9 cellular contexts compared by ENCODE assay signal in the genomic region with DNA sequence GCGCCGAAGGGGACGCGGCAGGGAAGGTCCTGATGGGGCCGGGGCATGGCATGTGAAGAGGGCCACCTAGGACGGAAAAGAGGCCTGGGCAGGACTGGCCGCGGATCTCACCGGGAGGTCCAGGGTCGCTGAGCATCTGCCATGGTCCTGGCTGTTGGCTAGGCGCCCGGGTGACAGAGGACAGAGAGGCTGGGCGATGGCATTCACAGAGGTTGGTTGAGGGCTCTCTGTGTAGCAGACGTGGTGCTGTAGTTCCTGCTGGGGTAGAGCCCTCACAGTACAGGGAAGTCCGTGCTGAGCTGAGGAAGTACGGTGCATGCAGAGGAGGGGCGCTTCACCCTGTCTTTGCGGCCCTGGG. TPM values are rescaled to one million over a fixed set of nuclear protein-coding genes. Genes with fewer than 3 reads are reported as not detected.
A peak's percentile ranks its signal among the peaks of the same experiment; 100 is the strongest.
DNase-seq lines count a peak whose midpoint lies in the region; ATAC-seq, FAIRE-seq and TF ChIP-seq lines count a peak whose summit lies in the region.
"Had no signal": no experiment of that assay in that cellular context is flagged by ENCODE, and none has a peak within 500 bp of the region (broad histone marks: within the 10 kb centered on the region; RNA-seq: fewer than 3 reads in every experiment).

No MANE protein-coding gene starts in this region.

- H3K9me3 ChIP-seq in Peyer's patch (no peaks in the 10 kb centered on the region), iPS-18a (ENCODE audit: control insufficient read depth, low read depth, low read length) (no peaks in the 10 kb centered on the region)

- ATAC-seq in HG02981 (IDR thresholded peaks at IDR 0.05; ENCODE audit: unreplicated experiment): peak; percentile 6

- H3K27me3 ChIP-seq in Peyer's patch (no peaks in the 10 kb centered on the region), iPS-18a (ENCODE audit: control insufficient read depth, insufficient read depth, low read length) (no peaks in the 10 kb centered on the region)

- H3K27ac ChIP-seq in Peyer's patch: peak overlapping the region; percentile 66 to 84 (median 76)
- no peak overlapping the region for H3K27ac ChIP-seq in iPS-18a (ENCODE audit: low read length)
- H3K27ac ChIP-seq in skin epidermis: peak overlapping the region in 20 of 21 experiments; percentile 15 to 89 (median 78)

- H3K9ac ChIP-seq in iPS-18a (ENCODE audit: low read length): peak overlapping the region; percentile 59

- TF ChIP-seq POLR2A in Peyer's patch (IDR thresholded peaks at IDR 0.05): no peak

- DNase-seq in NCI-H2227 (lab: John Stamatoyannopoulos, UW; ENCODE audit: unreplicated experiment) (peak; percentile 41), NCI-H2227 treated with DMSO at 0.1 percent for 48 hours (lab: John Stamatoyannopoulos, UW) (no peak), Peyer's patch (peak; percentile 47 to 68 (median 62)), astrocyte of the cerebellum (ENCODE audit: low read depth) (no peak), D721Med (ENCODE audit: insufficient read length, low spot score) (no peak)

- in situ Hi-C loops in astrocyte of the cerebellum (cut with HindIII; ENCODE audit: low sequenced_read_pairs): loop anchor here (5.0 kb wide), 1 partner anchor 36 kb away; no protein-coding TSS in a partner anchor

- no peak for FAIRE-seq in D721Med (lab: Jason Lieb, UNC)

- TF ChIP-seq CTCF in Peyer's patch (IDR thresholded peaks at IDR 0.05) (no peak), astrocyte of the cerebellum (IDR thresholded peaks at IDR 0.05; ENCODE audit: low read depth, low read length, missing control alignments) (no peak), D721Med (IDR thresholded peaks at IDR 0.05; ENCODE audit: insufficient read depth, missing control alignments) (no peak)

- H3K4me3 ChIP-seq in Peyer's patch: peak overlapping the region; percentile 67 to 87 (median 76)
- peak overlapping the region; percentile 72 for H3K4me3 ChIP-seq in astrocyte of the cerebellum (ENCODE audit: low read depth, low read length)
- H3K4me3 ChIP-seq in iPS-18a (ENCODE audit: low read length): peak overlapping the region; percentile 81
- H3K4me3 ChIP-seq in skin epidermis: peak overlapping the region; percentile 49 to 81 (median 69)

- H3K36me3 ChIP-seq in Peyer's patch (peaks cover 0 to 4% (median 0%) of the 10 kb centered on the region in 3 donors), iPS-18a (ENCODE audit: control insufficient read depth, low read depth, low read length) (peaks cover 11% of the 10 kb centered on the region)

- peaks cover 0 to 8% (median 2%) of the 10 kb centered on the region in 4 donors for H3K4me1 ChIP-seq in Peyer's patch
- H3K4me1 ChIP-seq in iPS-18a (ENCODE audit: control insufficient read depth, low read depth, low read length): peaks cover 9% of the 10 kb centered on the region

RNA-seq across cellular contexts. Expression of gene PCYOX1L, which starts 0.4 kb away (rescaled TPM):
- 10 to 100 TPM in 1 of 4 donors, 1 to 10 TPM in 3; 5.2 to 12.4 (median 6.3) TPM for total RNA-seq in Peyer's patch

RNA-seq across cellular contexts. Expression of gene GRPEL2, which starts 13.0 kb away (rescaled TPM):
- 10 to 100 TPM in 2 of 4 donors, 1 to 10 TPM in 2; 6.3 to 19.0 (median 10.9) TPM for total RNA-seq in Peyer's patch

RNA-seq across cellular contexts. Expression of gene IL17B, which starts 20.8 kb away (rescaled TPM):
- not detected for total RNA-seq in Peyer's patch
- total RNA-seq: glomerular endothelial cell had no signal

Comparison
In these comparisons a context has a peak if more than half of its experiments do, and no peak if none do; other contexts are left out.
1. DNase-seq: peak in NCI-H2227 (single experiment) and Peyer's patch (3 of 3); none in NCI-H2227 treated with DMSO at 0.1 percent for 48 hours (single experiment), astrocyte of the cerebellum (single experiment) and D721Med (single experiment).
2. Peak in every context shown above with its lines, with median percentiles within 50 percentile points of each other: H3K4me3 ChIP-seq.